8 cellular contexts compared by ENCODE assay signal in genomic region chr17:75897076-75898019, GRCh38. TPM values are rescaled to one million over a fixed set of nuclear protein-coding genes. Genes with fewer than 3 reads are reported as not detected.
DNase-seq lines count a peak whose midpoint lies in the region; ATAC-seq, FAIRE-seq and TF ChIP-seq lines count a peak whose summit lies in the region.

No MANE protein-coding gene starts in this region.

- 50 to 71% methylated on average over 31 to 45 of the region's 45 CpGs for WGBS in pancreas, 2 donors

- TF ChIP-seq POLR2A in endothelial cell of umbilical vein (IDR thresholded peaks at IDR 0.05; ENCODE audit: low read depth, low read length) = no peak

- H3K27me3 Mint-ChIP-seq in CD8-positive, alpha-beta memory T cell = no peaks in the 10 kb centered on the region

- TF ChIP-seq CTCF in endothelial cell of umbilical vein (IDR thresholded peaks at IDR 0.05; ENCODE audit: extremely low read depth in 1 of 2, insufficient read depth in 1 of 2, low read depth in 1 of 2, low read length in 2 of 2) = no peak
- no peak for TF ChIP-seq CTCF in pancreas (IDR thresholded peaks at IDR 0.05)

- H3K4me1 Mint-ChIP-seq in CD8-positive, alpha-beta memory T cell = peaks cover 25 to 31% (median 26%) of the 10 kb centered on the region in 3 donors

- H3K4me3 Mint-ChIP-seq in CD8-positive, alpha-beta memory T cell = peak overlapping the region; percentile 69 to 90 (median 77)

- dilution Hi-C loops in endothelial cell of umbilical vein (cut with MboI; ENCODE audit: extremely low pct_ligation_motif_present, low sequenced_read_pairs) = no loop called here

- no peak overlapping the region for H3K4me3 ChIP-seq in CD8-positive, alpha-beta memory T cell (ENCODE audit: low read length)
- H3K4me3 ChIP-seq in NT2/D1 (ENCODE audit: insufficient read length, low read depth) (peak overlapping the region; percentile 34), endothelial cell of umbilical vein (replicated peaks in 1 of 3; ENCODE audit: insufficient read depth in 1 of 3, low read depth in 1 of 3, low read length in 3 of 3) (peak overlapping the region in 1 of 3 experiments; percentile 58), pancreas (peak overlapping the region in 3 of 4 donors; percentile 58 to 84 (median 77))

- H3K36me3 ChIP-seq in CD8-positive, alpha-beta memory T cell (ENCODE audit: insufficient read depth, low read length) = peaks cover 12% of the 10 kb centered on the region
- H3K36me3 ChIP-seq in NT2/D1 (ENCODE audit: insufficient read depth, insufficient read length, low read length) = peaks cover 79% of the 10 kb centered on the region
- peaks cover 7 to 28% of the 10 kb centered on the region in 2 experiments for H3K36me3 ChIP-seq in endothelial cell of umbilical vein (ENCODE audit: control insufficient read depth in 2 of 2, extremely low read depth in 1 of 2, insufficient read depth in 2 of 2, low read length in 2 of 2)
- H3K36me3 ChIP-seq in pancreas = peaks cover 3 to 32% (median 15%) of the 10 kb centered on the region in 3 donors

- peak overlapping the region; percentile 61 for H3K27ac ChIP-seq in CD8-positive, alpha-beta memory T cell (ENCODE audit: low read depth, low read length)
- H3K27ac ChIP-seq in endothelial cell of umbilical vein (ENCODE audit: insufficient read depth, low read depth, low read length) = no peak overlapping the region
- H3K27ac ChIP-seq in pancreas = peak overlapping the region; percentile 81 to 95 (median 88)

- no peaks in the 10 kb centered on the region for H4K20me1 ChIP-seq in endothelial cell of umbilical vein (replicated peaks; ENCODE audit: control insufficient read depth, extremely low read depth, insufficient read depth, low read length)

- POLR2A ChIA-PET in CD8-positive, alpha-beta memory T cell (lab: Charles Lee) = interaction anchor here (0.5 to 4.0 kb wide), 18 partner anchors 11 to 526 kb away, joined by 3 to 42 read pairs (median 5); partner anchors contain the start of genes ACOX1, GALK1, TRIM47 and UNC13D
- POLR2A ChIA-PET in endothelial cell of umbilical vein (lab: Charles Lee) = interaction anchor here (1.0 kb wide), 1 partner anchor 42 kb away, joined by 6 read pairs; the partner anchor contains the start of gene WBP2

- intact Hi-C loops in endothelial cell of umbilical vein (cut with micrococcal nuclease) = loop anchor here (2.0 to 5.0 kb wide), 3 partner anchors 43 to 120 kb away; partner anchors contain the start of genes UNC13D and WBP2
- intact Hi-C loops in pancreas (cut with DNase I) = no loop called here

- peaks cover 18% of the 10 kb centered on the region for H3K4me1 ChIP-seq in CD8-positive, alpha-beta memory T cell (ENCODE audit: insufficient read depth, low read length)
- H3K4me1 ChIP-seq in NT2/D1 (ENCODE audit: insufficient read depth, insufficient read length) (peaks cover 37% of the 10 kb centered on the region), endothelial cell of umbilical vein (ENCODE audit: control insufficient read depth, extremely low read depth, insufficient read depth, low read length) (peaks cover 11% of the 10 kb centered on the region), pancreas (peaks cover 7 to 10% (median 8%) of the 10 kb centered on the region in 3 donors)

- no peaks in the 10 kb centered on the region for H3K27me3 ChIP-seq in CD8-positive, alpha-beta memory T cell (ENCODE audit: insufficient read depth, low read length, poor library complexity, severe bottlenecking)
- H3K27me3 ChIP-seq in NT2/D1 (ENCODE audit: insufficient read depth, insufficient read length) (no peaks in the 10 kb centered on the region), endothelial cell of umbilical vein (ENCODE audit: control insufficient read depth in 2 of 2, insufficient read depth in 2 of 2, low read length in 2 of 2) (no peaks in the 10 kb centered on the region), pancreas (no peaks in the 10 kb centered on the region)

- ATAC-seq in pancreas (no peak), GM19035 (IDR thresholded peaks at IDR 0.05; ENCODE audit: unreplicated experiment) (no peak)

- H3K9ac ChIP-seq in NT2/D1 (ENCODE audit: insufficient read length, low read depth) (peak overlapping the region; percentile 99), endothelial cell of umbilical vein (replicated peaks; ENCODE audit: extremely low read depth, insufficient read depth, low read length) (no peak overlapping the region)

- FAIRE-seq in endothelial cell of umbilical vein (lab: Jason Lieb, UNC) (no peak), pancreas (lab: Jason Lieb, UNC) (no peak)

- no peaks in the 10 kb centered on the region for H3K9me1 ChIP-seq in endothelial cell of umbilical vein (replicated peaks; ENCODE audit: control insufficient read depth, extremely low read depth, insufficient read depth, low read length)

- peak overlapping the region; percentile 63 to 95 (median 78) for H3K27ac Mint-ChIP-seq in CD8-positive, alpha-beta memory T cell

- CTCF ChIA-PET in CD8-positive, alpha-beta memory T cell (lab: Charles Lee) = interaction anchor here (0.6 to 6.2 kb wide), 21 partner anchors 8 to 279 kb away, joined by 3 to 51 read pairs (median 4); partner anchors contain the start of genes MRPL38, TRIM47 and WBP2
- CTCF ChIA-PET in endothelial cell of umbilical vein (lab: Charles Lee) = interaction anchor here (0.7 to 3.6 kb wide), 24 partner anchors 8 to 144 kb away, joined by 3 to 42 read pairs (median 6); partner anchors contain the start of genes GALK1, MRPL38, TRIM47 and WBP2

- TSS peak; percentile 19 for BruUV-seq in endothelial cell of umbilical vein (replicated peaks; lab: Mats Ljungman, UMichigan)

- peaks cover 22% of the 10 kb centered on the region for H3K79me2 ChIP-seq in endothelial cell of umbilical vein (ENCODE audit: control insufficient read depth, insufficient read depth, low read length)

- H2AFZ ChIP-seq in endothelial cell of umbilical vein (ENCODE audit: low read depth, low read length) = no peak overlapping the region

- H3K9me3 ChIP-seq in CD8-positive, alpha-beta memory T cell (ENCODE audit: low read length) = no peaks in the 10 kb centered on the region
- no peaks in the 10 kb centered on the region for H3K9me3 ChIP-seq in NT2/D1 (ENCODE audit: insufficient read depth, low read length)
- no peaks in the 10 kb centered on the region for H3K9me3 ChIP-seq in endothelial cell of umbilical vein (replicated peaks; ENCODE audit: control insufficient read depth, insufficient read depth, low read length)
- H3K9me3 ChIP-seq in pancreas = no peaks in the 10 kb centered on the region

- H3K4me2 ChIP-seq in endothelial cell of umbilical vein (ENCODE audit: insufficient read depth, low read length) = peak overlapping the region; percentile 24

- no peak for DNase-seq in CD8-positive, alpha-beta memory T cell
- no peak for DNase-seq in NT2/D1 (ENCODE audit: low read depth, low spot score)
- DNase-seq in endothelial cell of umbilical vein (ENCODE audit: low read depth, low spot score) = no peak
- peak in 2 of 6 donors; percentile 69 to 92 for DNase-seq in pancreas
- no peak for DNase-seq in cerebellar cortex (ENCODE audit: low spot score)
- no peak for DNase-seq in T1000 (lab: John Stamatoyannopoulos, UW)
- no peak for DNase-seq in cerebellar nuclear complex (lab: John Stamatoyannopoulos, UW)

- no peaks in the 10 kb centered on the region for H3K9me3 Mint-ChIP-seq in CD8-positive, alpha-beta memory T cell

- H3K36me3 Mint-ChIP-seq in CD8-positive, alpha-beta memory T cell = peaks cover 0 to 53% (median 2%) of the 10 kb centered on the region in 3 donors

RNA-seq across cellular contexts. Expression of gene TRIM65, which starts 0.6 kb away (rescaled TPM):
- total RNA-seq in CD8-positive, alpha-beta memory T cell = 10 to 100 TPM; 34.9 to 35.4 TPM
- polyA plus RNA-seq in CD8-positive, alpha-beta memory T cell = 28.1 TPM
- total RNA-seq in endothelial cell of umbilical vein = 28.1 and 33.5 TPM in 2 replicates
- 18.6 and 19.3 TPM in 2 replicates for polyA plus RNA-seq in endothelial cell of umbilical vein
- polyA plus RNA-seq in endothelial cell of umbilical vein (2011; cell fraction: cytosol; rRNA removed) = 13.3 and 16.1 TPM in 2 replicates
- polyA plus RNA-seq in endothelial cell of umbilical vein (2011; cell fraction: nucleus; rRNA removed) = 15.9 and 16.9 TPM in 2 replicates
- 18.0 and 25.3 TPM in 2 replicates for polyA plus RNA-seq in endothelial cell of umbilical vein (2012)
- polyA minus RNA-seq in endothelial cell of umbilical vein = 10.9 and 12.8 TPM in 2 replicates
- 14.5 TPM for polyA minus RNA-seq in endothelial cell of umbilical vein (2011; cell fraction: cytosol; rRNA and poly(A)+ RNA removed)
- 5.7 and 6.3 TPM in 2 replicates for polyA minus RNA-seq in endothelial cell of umbilical vein (2011; cell fraction: nucleus; rRNA and poly(A)+ RNA removed)
- 10 to 100 TPM in 3 of 6 donors, 1 to 10 TPM in 3; 8.2 to 13.1 (median 10.3) TPM for total RNA-seq in pancreas
- 10 to 100 TPM in 1 of 2 donors, 1 to 10 TPM in 1; 9.8 to 12.5 TPM for polyA plus RNA-seq in pancreas

RNA-seq across cellular contexts. Expression of gene MRPL38, which starts 7.3 kb away (rescaled TPM):
- total RNA-seq in CD8-positive, alpha-beta memory T cell = 100 to 1,000 TPM; 171 to 180 TPM
- 73.1 TPM for polyA plus RNA-seq in CD8-positive, alpha-beta memory T cell
- 93.8 and 94.4 TPM in 2 replicates for total RNA-seq in endothelial cell of umbilical vein
- polyA plus RNA-seq in endothelial cell of umbilical vein = 82.7 and 100 TPM in 2 replicates
- polyA plus RNA-seq in endothelial cell of umbilical vein (2011; cell fraction: cytosol; rRNA removed) = 38.2 and 44.1 TPM in 2 replicates
- 132 and 146 TPM in 2 replicates for polyA plus RNA-seq in endothelial cell of umbilical vein (2011; cell fraction: nucleus; rRNA removed)
- 43.0 and 51.9 TPM in 2 replicates for polyA plus RNA-seq in endothelial cell of umbilical vein (2012)
- 35.1 and 57.6 TPM in 2 replicates for polyA minus RNA-seq in endothelial cell of umbilical vein
- 85.2 TPM for polyA minus RNA-seq in endothelial cell of umbilical vein (2011; cell fraction: cytosol; rRNA and poly(A)+ RNA removed)
- polyA minus RNA-seq in endothelial cell of umbilical vein (2011; cell fraction: nucleus; rRNA and poly(A)+ RNA removed) = 37.6 and 39.5 TPM in 2 replicates
- 10 to 100 TPM; 40.6 to 59.9 (median 45.9) TPM for total RNA-seq in pancreas
- 10 to 100 TPM; 95.3 to 95.8 TPM for polyA plus RNA-seq in pancreas

RNA-seq across cellular contexts. Expression of gene TRIM47, which starts 19.0 kb away (rescaled TPM):
- total RNA-seq in CD8-positive, alpha-beta memory T cell = 10 to 100 TPM; 12.6 to 14.1 TPM
- 17.6 TPM for polyA plus RNA-seq in CD8-positive, alpha-beta memory T cell
- total RNA-seq in endothelial cell of umbilical vein (56.7 and 67.7 TPM in 2 replicates), pancreas (10 to 100 TPM in 4 of 6 donors, 1 to 10 TPM in 2; 4.2 to 58.2 (median 17.6) TPM)
- polyA plus RNA-seq in endothelial cell of umbilical vein (75.1 and 85.3 TPM in 2 replicates), pancreas (10 to 100 TPM; 34.1 to 35.9 TPM)
- 36.1 and 45.2 TPM in 2 replicates for polyA plus RNA-seq in endothelial cell of umbilical vein (2011; cell fraction: cytosol; rRNA removed)
- polyA plus RNA-seq in endothelial cell of umbilical vein (2011; cell fraction: nucleus; rRNA removed) = 92.7 and 117 TPM in 2 replicates
- 38.5 and 58.5 TPM in 2 replicates for polyA plus RNA-seq in endothelial cell of umbilical vein (2012)
- polyA minus RNA-seq in endothelial cell of umbilical vein = 42.0 and 46.2 TPM in 2 replicates
- 17.7 TPM for polyA minus RNA-seq in endothelial cell of umbilical vein (2011; cell fraction: cytosol; rRNA and poly(A)+ RNA removed)
- 41.4 and 72.3 TPM in 2 replicates for polyA minus RNA-seq in endothelial cell of umbilical vein (2011; cell fraction: nucleus; rRNA and poly(A)+ RNA removed)

RNA-seq across cellular contexts. Expression of gene WBP2, which starts 42.2 kb away (rescaled TPM):
- total RNA-seq in CD8-positive, alpha-beta memory T cell = 10 to 100 TPM; 47.5 to 53.2 TPM
- 129 TPM for polyA plus RNA-seq in CD8-positive, alpha-beta memory T cell
- total RNA-seq in endothelial cell of umbilical vein = 120 and 126 TPM in 2 replicates
- polyA plus RNA-seq in endothelial cell of umbilical vein = 81.5 and 104 TPM in 2 replicates
- polyA plus RNA-seq in endothelial cell of umbilical vein (2011; cell fraction: cytosol; rRNA removed) = 35.6 and 46.5 TPM in 2 replicates
- 76.5 and 76.7 TPM in 2 replicates for polyA plus RNA-seq in endothelial cell of umbilical vein (2011; cell fraction: nucleus; rRNA removed)
- polyA plus RNA-seq in endothelial cell of umbilical vein (2012) = 99.5 and 124 TPM in 2 replicates
- polyA minus RNA-seq in endothelial cell of umbilical vein = 71.7 and 72.7 TPM in 2 replicates
- 28.6 TPM for polyA minus RNA-seq in endothelial cell of umbilical vein (2011; cell fraction: cytosol; rRNA and poly(A)+ RNA removed)
- 52.0 and 56.1 TPM in 2 replicates for polyA minus RNA-seq in endothelial cell of umbilical vein (2011; cell fraction: nucleus; rRNA and poly(A)+ RNA removed)
- total RNA-seq in pancreas = 10 to 100 TPM; 56.0 to 83.5 (median 62.9) TPM
- polyA plus RNA-seq in pancreas = 100 to 1,000 TPM in 1 of 2 donors, 10 to 100 TPM in 1; 95.0 to 106 TPM

RNA-seq across cellular contexts. Expression of gene FBF1, which starts 43.5 kb away (rescaled TPM):
- total RNA-seq in CD8-positive, alpha-beta memory T cell = 10 to 100 TPM; 22.6 to 23.8 TPM
- 5.7 TPM for polyA plus RNA-seq in CD8-positive, alpha-beta memory T cell
- total RNA-seq in endothelial cell of umbilical vein (8.9 and 9.4 TPM in 2 replicates), pancreas (10 to 100 TPM in 1 of 6 donors, 1 to 10 TPM in 5; 2.4 to 10.1 (median 3.9) TPM)
- polyA plus RNA-seq in endothelial cell of umbilical vein (4.9 and 5.7 TPM in 2 replicates), pancreas (10 to 100 TPM in 1 of 2 donors, 1 to 10 TPM in 1; 7.7 to 24.8 TPM)
- 3.2 and 4.0 TPM in 2 replicates for polyA plus RNA-seq in endothelial cell of umbilical vein (2011; cell fraction: cytosol; rRNA removed)
- polyA plus RNA-seq in endothelial cell of umbilical vein (2011; cell fraction: nucleus; rRNA removed) = 29.1 and 29.8 TPM in 2 replicates
- 3.6 and 4.7 TPM in 2 replicates for polyA plus RNA-seq in endothelial cell of umbilical vein (2012)
- 4.3 and 6.7 TPM in 2 replicates for polyA minus RNA-seq in endothelial cell of umbilical vein
- polyA minus RNA-seq in endothelial cell of umbilical vein (2011; cell fraction: cytosol; rRNA and poly(A)+ RNA removed) = 13.1 TPM
- polyA minus RNA-seq in endothelial cell of umbilical vein (2011; cell fraction: nucleus; rRNA and poly(A)+ RNA removed) = 5.4 and 15.0 TPM in 2 replicates
